12 cellular contexts compared by ENCODE assay signal in the genomic region with DNA sequence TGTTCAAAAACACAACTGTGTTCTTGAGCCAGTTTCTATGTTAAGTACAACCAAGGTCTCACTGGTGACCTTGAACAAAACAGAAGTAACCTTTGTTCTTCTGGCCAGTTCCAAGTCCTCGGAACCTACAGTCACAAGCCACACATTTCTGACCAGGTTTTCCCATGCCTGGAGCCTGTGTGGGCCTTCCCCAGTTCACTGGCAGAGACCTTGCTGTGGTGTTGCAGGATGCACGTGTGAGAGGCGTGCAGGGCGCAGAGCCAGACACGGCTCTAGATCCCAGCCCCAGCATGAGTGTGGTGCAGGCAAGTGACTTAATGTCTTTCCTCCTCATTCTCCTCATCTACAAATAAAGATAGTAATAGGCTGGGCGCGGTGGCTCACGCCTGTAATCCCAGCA. TPM values are rescaled to one million over a fixed set of nuclear protein-coding genes. Genes with fewer than 3 reads are reported as not detected.
"Had no signal": no experiment of that assay in that cellular context is flagged by ENCODE, and none has a peak within 500 bp of the region (broad histone marks: within the 10 kb centered on the region; RNA-seq: fewer than 3 reads in every experiment).

No MANE protein-coding gene starts in this region.

- FAIRE-seq: H1, H54 had no signal

- H3K4me2 ChIP-seq: GM23338 had no signal

- DNase-seq: GM23248, GOT3, H7, H9, HCEC 1CT, HFFc6 had no signal

- ATAC-seq: GM23338, HCT116 had no signal

- H2AFZ ChIP-seq: GM23248, GM23338 had no signal

- H3K36me3 ChIP-seq: HAP-1 had no signal

- H3K4me3 ChIP-seq: GM23248, GM23338, HAP-1 had no signal

- H3K9me3 Mint-ChIP-seq: GM23338, HFFc6 had no signal

- H3K4me3 Mint-ChIP-seq: GM23338, H9, HFFc6 had no signal

- H3K9ac ChIP-seq: GM23248 had no signal

- H3K27ac ChIP-seq: GM23248 had no signal

- H3K4me1 ChIP-seq: HAP-1 had no signal

- H3K27ac Mint-ChIP-seq: GM23338, H9, HFFc6 had no signal

- H3K9me3 ChIP-seq: HAP-1 had no signal

RNA-seq across cellular contexts. Expression of a gene that starts 25.5 kb away (rescaled TPM):
- total RNA-seq: GM23248, GM23338, H1, H4, H9, HFFc6 had no signal
- polyA plus RNA-seq: GM23248, GM23338, H1 had no signal
